ENCODE assay signal across 9 cellular contexts in the genomic region with DNA sequence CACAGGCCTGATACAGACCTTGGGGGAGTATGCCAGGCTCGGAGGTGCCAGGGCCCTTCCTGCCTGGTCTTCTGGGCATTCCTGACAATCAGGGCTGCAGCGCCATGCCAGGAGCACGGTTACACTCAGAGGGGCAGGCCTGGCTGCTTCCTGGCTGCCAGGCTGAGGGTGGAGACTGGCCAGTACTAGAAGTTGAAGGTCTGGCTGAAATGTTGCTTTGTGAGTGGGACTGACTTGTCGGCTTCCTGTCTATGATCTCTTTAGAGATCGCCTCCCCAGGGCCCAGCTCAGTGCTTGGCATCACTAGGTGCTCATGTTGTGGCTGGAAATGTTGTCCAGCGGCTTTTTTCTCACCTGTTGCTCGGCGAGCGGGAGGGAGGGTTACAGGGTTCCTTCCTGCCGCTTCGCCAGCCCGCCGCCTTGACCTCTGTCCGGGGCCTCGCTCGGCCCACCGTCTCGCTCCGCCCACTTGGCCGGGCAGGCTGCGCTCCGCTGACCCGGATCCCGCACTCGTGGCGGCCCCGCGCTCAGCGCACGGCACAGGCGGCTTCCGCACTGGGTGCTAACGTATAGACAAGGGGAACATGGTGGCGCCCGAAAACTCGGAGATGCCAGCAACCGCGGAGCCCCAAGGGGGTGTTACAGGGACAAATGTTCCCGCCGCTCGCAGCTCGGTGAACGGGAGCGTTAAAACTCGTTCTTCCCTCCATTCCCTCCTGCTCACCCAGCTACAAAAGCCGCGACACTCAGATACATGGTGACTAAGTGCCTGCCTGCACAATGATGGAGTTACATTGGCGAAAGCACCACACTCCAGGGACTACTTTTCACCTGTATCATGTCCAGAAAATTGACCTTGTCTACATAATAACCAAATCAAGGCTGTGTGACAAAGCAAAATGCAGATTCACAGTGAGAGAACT.
DNase-seq lines count a peak whose midpoint lies in the region; ATAC-seq, FAIRE-seq and TF ChIP-seq lines count a peak whose summit lies in the region.
"Had no signal": no experiment of that assay in that cellular context is flagged by ENCODE, and none has a peak within 500 bp of the region (broad histone marks: within the 10 kb centered on the region; RNA-seq: fewer than 3 reads in every experiment).

No MANE protein-coding gene starts in this region.

- TF ChIP-seq CTCF in fibroblast of mammary gland (conservative IDR thresholded peaks at IDR 0.05; ENCODE audit: control insufficient read depth, insufficient read depth, low read depth, low read length) = no peak
- no peak for TF ChIP-seq CTCF in neutrophil (IDR thresholded peaks at IDR 0.05)

- no peaks in the 10 kb centered on the region for H3K9me3 ChIP-seq in ES-I3 (ENCODE audit: control insufficient read depth, insufficient read depth, low read length)
- no peaks in the 10 kb centered on the region for H3K9me3 ChIP-seq in neutrophil

- H3K27ac ChIP-seq in neutrophil = peak overlapping the region; percentile 2
- H3K27ac ChIP-seq: SK-N-MC had no signal

- H3K9ac ChIP-seq in ES-I3 (ENCODE audit: low read depth, low read length) = peak overlapping the region; percentile 45

- H3K27me3 ChIP-seq in neutrophil = peaks cover 28% of the 10 kb centered on the region

- H3K4me3 ChIP-seq in fibroblast of mammary gland (ENCODE audit: control insufficient read depth, low read depth, low read length) = no peak overlapping the region
- no peak overlapping the region for H3K4me3 ChIP-seq in neutrophil (ENCODE audit: low read depth in 1 of 2, low read length in 1 of 2)
- H3K4me3 ChIP-seq: SK-N-MC had no signal

- peak; percentile 74 for ATAC-seq in GM21390 (IDR thresholded peaks at IDR 0.05; ENCODE audit: unreplicated experiment)

- DNase-seq in RCC 7860 (ENCODE audit: low spot score) = peak; percentile 39
- peak; percentile 36 for DNase-seq in fibroblast of mammary gland (ENCODE audit: low read depth)
- no peak for DNase-seq in SHP77 treated with DMSO at 0.1 percent for 48 hours (lab: John Stamatoyannopoulos, UW)
- no peak for DNase-seq in NCI-H2171 treated with DMSO at 0.1 percent for 48 hours (lab: John Stamatoyannopoulos, UW)
- no peak for DNase-seq in SIG-M5 treated with dmso at 0.1 percent for 504 hours (lab: John Stamatoyannopoulos, UW; ENCODE audit: unreplicated experiment)

- no peak for FAIRE-seq in RCC 7860 (lab: Jason Lieb, UNC)

- H3K36me3 ChIP-seq in ES-I3 (ENCODE audit: insufficient read depth, low read length) (no peaks in the 10 kb centered on the region; the same call in 1 of the 2 replicates), neutrophil (peaks cover 41% of the 10 kb centered on the region)

- H3K4me1 ChIP-seq in ES-I3 (ENCODE audit: insufficient read depth, low read length) (no peaks in the 10 kb centered on the region), neutrophil (ENCODE audit: control insufficient read depth in 1 of 2, insufficient read depth in 1 of 2, low read depth in 1 of 2, low read length in 1 of 2) (peaks cover 11 to 13% of the 10 kb centered on the region in 2 experiments)

Comparison
In these comparisons a context has a peak if more than half of its experiments do, and no peak if none do; other contexts are left out.
1. DNase-seq: peak in RCC 7860 (single experiment) and fibroblast of mammary gland (single experiment); none in SHP77 treated with DMSO at 0.1 percent for 48 hours (single experiment), NCI-H2171 treated with DMSO at 0.1 percent for 48 hours (single experiment) and SIG-M5 treated with dmso at 0.1 percent for 504 hours (single experiment).